1 cellular context compared by ENCODE assay signal in the genomic region with DNA sequence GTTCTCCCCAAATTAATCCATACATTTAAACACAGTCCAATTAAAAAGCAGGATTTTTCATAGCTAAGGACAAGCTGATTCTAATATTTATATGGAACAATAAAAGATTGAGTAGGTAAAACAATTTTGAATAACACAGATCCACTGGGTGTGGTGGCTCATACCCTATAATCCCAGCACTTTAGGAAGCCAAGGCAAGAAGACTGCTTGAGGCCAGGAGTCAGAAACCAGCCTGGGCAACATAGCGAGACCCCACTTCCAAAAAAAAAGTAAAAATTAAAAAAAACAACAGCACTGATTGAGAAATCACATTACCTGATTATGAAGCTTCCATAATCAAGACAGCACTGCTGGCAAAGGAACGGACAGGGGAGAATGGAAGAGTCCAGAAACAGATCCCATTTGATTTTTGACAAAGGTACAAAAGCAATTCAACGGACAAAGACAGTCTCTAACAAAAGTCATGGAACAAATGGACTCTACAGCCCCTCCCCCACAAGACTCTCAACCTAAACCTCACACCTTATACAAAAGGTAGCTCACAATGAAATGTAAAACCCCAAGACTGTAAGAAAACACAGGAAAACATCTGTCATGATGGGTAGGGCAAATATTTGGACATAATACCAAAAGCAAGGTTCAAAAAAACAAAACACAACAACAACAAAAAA.
TF ChIP-seq lines count a peak whose summit lies in the region.

No MANE protein-coding gene starts in this region.

TF ChIP-seq in GM12878, 131 proteins besides CTCF, POLR2A, EP300 and RAD21:
- no peak for TF ChIP-seq POLR2AphosphoS5 (IDR thresholded peaks at IDR 0.05; ENCODE audit: low read length)
- TF ChIP-seq RBBP5 (conservative IDR thresholded peaks at IDR 0.05) = no peak
- TF ChIP-seq KAT2A (conservative IDR thresholded peaks at IDR 0.05; ENCODE audit: control insufficient read depth, low read depth, low read length) = no peak
- no peak for TF ChIP-seq KDM1A (IDR thresholded peaks at IDR 0.05; ENCODE audit: borderline replicate concordance)
- no peak for TF ChIP-seq TBL1XR1 (IDR thresholded peaks at IDR 0.05; ENCODE audit: low read depth, low read length)
- TF ChIP-seq CREM (IDR thresholded peaks at IDR 0.05; ENCODE audit: low read depth) = no peak
- no peak for TF ChIP-seq STAT1 (conservative IDR thresholded peaks at IDR 0.05)
- TF ChIP-seq CHD1 (IDR thresholded peaks at IDR 0.05; ENCODE audit: low read depth, low read length) = no peak
- TF ChIP-seq EGR1 (IDR thresholded peaks at IDR 0.05; ENCODE audit: borderline replicate concordance in 1 of 2, low read depth in 2 of 2, low read length in 2 of 2) = no peak
- no peak for TF ChIP-seq ZZZ3 (IDR thresholded peaks at IDR 0.05; ENCODE audit: control insufficient read depth, insufficient read length, low read depth)
- TF ChIP-seq, protein P1, sequence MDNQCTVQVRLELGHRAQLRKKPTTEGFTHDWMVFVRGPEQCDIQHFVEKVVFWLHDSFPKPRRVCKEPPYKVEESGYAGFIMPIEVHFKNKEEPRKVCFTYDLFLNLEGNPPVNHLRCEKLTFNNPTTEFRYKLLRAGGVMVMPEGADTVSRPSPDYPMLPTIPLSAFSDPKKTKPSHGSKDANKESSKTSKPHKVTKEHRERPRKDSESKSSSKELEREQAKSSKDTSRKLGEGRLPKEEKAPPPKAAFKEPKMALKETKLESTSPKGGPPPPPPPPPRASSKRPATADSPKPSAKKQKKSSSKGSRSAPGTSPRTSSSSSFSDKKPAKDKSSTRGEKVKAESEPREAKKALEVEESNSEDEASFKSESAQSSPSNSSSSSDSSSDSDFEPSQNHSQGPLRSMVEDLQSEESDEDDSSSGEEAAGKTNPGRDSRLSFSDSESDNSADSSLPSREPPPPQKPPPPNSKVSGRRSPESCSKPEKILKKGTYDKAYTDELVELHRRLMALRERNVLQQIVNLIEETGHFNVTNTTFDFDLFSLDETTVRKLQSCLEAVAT (IDR thresholded peaks at IDR 0.05) = no peak
- no peak for TF ChIP-seq SREBF1 (IDR thresholded peaks at IDR 0.05; ENCODE audit: low read length)
- TF ChIP-seq CEBPB (IDR thresholded peaks at IDR 0.05; ENCODE audit: borderline replicate concordance in 1 of 2, low read depth in 2 of 2, low read length in 2 of 2) = no peak
- no peak for TF ChIP-seq SUZ12 (IDR thresholded peaks at IDR 0.05; ENCODE audit: unreplicated experiment)
- TF ChIP-seq, protein P2, sequence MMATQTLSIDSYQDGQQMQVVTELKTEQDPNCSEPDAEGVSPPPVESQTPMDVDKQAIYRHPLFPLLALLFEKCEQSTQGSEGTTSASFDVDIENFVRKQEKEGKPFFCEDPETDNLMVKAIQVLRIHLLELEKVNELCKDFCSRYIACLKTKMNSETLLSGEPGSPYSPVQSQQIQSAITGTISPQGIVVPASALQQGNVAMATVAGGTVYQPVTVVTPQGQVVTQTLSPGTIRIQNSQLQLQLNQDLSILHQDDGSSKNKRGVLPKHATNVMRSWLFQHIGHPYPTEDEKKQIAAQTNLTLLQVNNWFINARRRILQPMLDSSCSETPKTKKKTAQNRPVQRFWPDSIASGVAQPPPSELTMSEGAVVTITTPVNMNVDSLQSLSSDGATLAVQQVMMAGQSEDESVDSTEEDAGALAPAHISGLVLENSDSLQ (IDR thresholded peaks at IDR 0.05) = no peak
- no peak for TF ChIP-seq SUPT20H (IDR thresholded peaks at IDR 0.05; ENCODE audit: borderline replicate concordance, control insufficient read depth, low read depth, low read length)
